In the genomic region with DNA sequence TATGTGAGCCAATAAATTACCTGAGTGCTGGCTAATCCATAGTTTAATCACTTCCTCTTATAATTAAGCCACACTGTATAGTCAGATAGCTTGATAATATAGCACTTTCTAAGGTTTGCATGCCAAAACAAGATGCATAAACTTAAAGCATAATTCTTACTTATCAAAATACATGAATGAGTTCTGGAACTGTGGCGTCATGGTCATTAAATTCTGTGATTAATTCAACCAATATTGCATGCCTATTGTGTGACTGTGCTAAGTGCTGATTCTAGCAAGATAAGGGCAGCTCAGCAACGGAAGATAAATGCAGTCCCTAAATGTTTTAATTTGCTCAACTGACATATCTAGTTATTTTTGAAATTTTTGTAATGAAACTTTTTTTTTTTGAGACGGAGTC, we compare ENCODE assay signal across 21 cellular contexts. TPM values are rescaled to one million over a fixed set of nuclear protein-coding genes. Genes with fewer than 3 reads are reported as not detected.
DNase-seq lines count a peak whose midpoint lies in the region; TF ChIP-seq lines count a peak whose summit lies in the region.
"Had no signal": no experiment of that assay in that cellular context is flagged by ENCODE, and none has a peak within 500 bp of the region (broad histone marks: within the 10 kb centered on the region; RNA-seq: fewer than 3 reads in every experiment).

No MANE protein-coding gene starts in this region.

- no peaks in the 10 kb centered on the region for H3K9me3 ChIP-seq in ascending aorta
- H3K9me3 ChIP-seq: BE2C, neutrophil, right lobe of liver, testis had no signal

- no peaks in the 10 kb centered on the region for H3K9me3 Mint-ChIP-seq in activated CD4-positive, alpha-beta memory T cell treated with anti-CD3 and anti-CD28 coated beads for 36 hours
- no peaks in the 10 kb centered on the region for H3K9me3 Mint-ChIP-seq in osteocyte (ENCODE audit: unreplicated experiment)
- H3K9me3 Mint-ChIP-seq: T-helper 1 cell treated with Interleukin-12 subunit alpha and Interleukin-12 subunit beta and Interleukin-4 antibody, amounts not matched to agents 30 μg/mL and 1 μg/mL, for 36 hours had no signal

- H3K36me3 ChIP-seq in BJ (ENCODE audit: control insufficient read depth, insufficient read depth, low read length), result no peaks in the 10 kb centered on the region
- H3K36me3 ChIP-seq in ascending aorta, result no peaks in the 10 kb centered on the region
- H3K36me3 ChIP-seq: BE2C, neutrophil, right lobe of liver had no signal

- no peak overlapping the region for H3K4me3 Mint-ChIP-seq in activated CD4-positive, alpha-beta memory T cell treated with anti-CD3 and anti-CD28 coated beads for 36 hours
- H3K4me3 Mint-ChIP-seq in osteocyte (ENCODE audit: unreplicated experiment), result no peak overlapping the region
- H3K4me3 Mint-ChIP-seq: T-helper 1 cell treated with Interleukin-12 subunit alpha and Interleukin-12 subunit beta and Interleukin-4 antibody, amounts not matched to agents 30 μg/mL and 1 μg/mL, for 36 hours had no signal

- no peak overlapping the region for H3K27ac Mint-ChIP-seq in activated CD4-positive, alpha-beta memory T cell treated with anti-CD3 and anti-CD28 coated beads for 36 hours
- no peak overlapping the region for H3K27ac Mint-ChIP-seq in osteocyte (ENCODE audit: unreplicated experiment)
- H3K27ac Mint-ChIP-seq: T-helper 1 cell treated with Interleukin-12 subunit alpha and Interleukin-12 subunit beta and Interleukin-4 antibody, amounts not matched to agents 30 μg/mL and 1 μg/mL, for 36 hours had no signal

- CTCF ChIA-PET in BJ (lab: Yijun Ruan, JAX), result interaction anchor here (1.3 to 1.6 kb wide), 2 partner anchors 10 to 85 kb away, joined by 4 read pairs; no protein-coding TSS in a partner anchor
- CTCF ChIA-PET in activated CD4-positive, alpha-beta memory T cell treated with anti-CD3 and anti-CD28 coated beads for 36 hours (lab: Charles Lee), result interaction anchor here (0.5 kb wide), 1 partner anchor 44 kb away, joined by 3 read pairs; no protein-coding TSS in a partner anchor

- DNase-seq in BJ (ENCODE audit: low read depth) (peak; percentile 77), HS-5 (ENCODE audit: low read depth) (peak; percentile 69), astrocyte of the cerebellum (ENCODE audit: low read depth) (peak; percentile 36), glomerular visceral epithelial cell (ENCODE audit: extremely low spot score) (peak; percentile 23), ascending aorta (ENCODE audit: low spot score in 2 of 2) (no peak), osteocyte (ENCODE audit: extremely low spot score, unreplicated experiment) (no peak), AG08396 (ENCODE audit: low spot score) (no peak)
- DNase-seq in activated CD4-positive, alpha-beta memory T cell treated with anti-CD3 and anti-CD28 coated beads for 36 hours, result no peak
- DNase-seq: activated effector memory CD4-positive, alpha-beta T cell treated with Interleukin-2 at 50 U/mL for 16 hours; amniotic stem cell; BE2C; DMS 273 treated with DMSO at 0.1 percent for 48 hours; NCI-H1105 treated with DMSO at 0.1 percent for 48 hours; NCI-H2171 treated with DMSO at 0.1 percent for 48 hours; right lobe of liver; Right ventricle myocardium superior; stimulated activated CD4-positive, alpha-beta T cell treated with anti-CD3 and anti-CD28 coated beads, Interleukin-2, amount 100 ng/mL, for 48 hours; testis had no signal

- in situ Hi-C loops in astrocyte of the cerebellum (cut with HindIII; ENCODE audit: low sequenced_read_pairs), result no loop called here

- no peaks in the 10 kb centered on the region for H3K36me3 Mint-ChIP-seq in activated CD4-positive, alpha-beta memory T cell treated with anti-CD3 and anti-CD28 coated beads for 36 hours
- no peaks in the 10 kb centered on the region for H3K36me3 Mint-ChIP-seq in osteocyte (ENCODE audit: unreplicated experiment)

- no peaks in the 10 kb centered on the region for H3K4me1 Mint-ChIP-seq in activated CD4-positive, alpha-beta memory T cell treated with anti-CD3 and anti-CD28 coated beads for 36 hours (ENCODE audit: low read depth)
- H3K4me1 Mint-ChIP-seq in osteocyte (ENCODE audit: unreplicated experiment), result no peaks in the 10 kb centered on the region

- H3K4me3 ChIP-seq in BJ (ENCODE audit: low read depth, low read length), result no peak overlapping the region
- H3K4me3 ChIP-seq in astrocyte of the cerebellum (ENCODE audit: low read depth, low read length), result no peak overlapping the region
- H3K4me3 ChIP-seq in ascending aorta, result no peak overlapping the region
- H3K4me3 ChIP-seq: K562, right lobe of liver, testis had no signal

- intact Hi-C loops in activated CD4-positive, alpha-beta memory T cell treated with anti-CD3 and anti-CD28 coated beads for 36 hours (cut with micrococcal nuclease), result no loop called here
- intact Hi-C loops in ascending aorta (cut with DNase I), result no loop called here

- peaks cover 7% of the 10 kb centered on the region for H3K27me3 Mint-ChIP-seq in activated CD4-positive, alpha-beta memory T cell treated with anti-CD3 and anti-CD28 coated beads for 36 hours
- H3K27me3 Mint-ChIP-seq in osteocyte (ENCODE audit: unreplicated experiment), result peaks cover 3% of the 10 kb centered on the region

- TF ChIP-seq CTCF in BJ (IDR thresholded peaks at IDR 0.05; ENCODE audit: insufficient read depth, low read depth, low read length) (no peak), astrocyte of the cerebellum (IDR thresholded peaks at IDR 0.05; ENCODE audit: low read depth, low read length, missing control alignments) (no peak), ascending aorta (IDR thresholded peaks at IDR 0.05) (no peak), osteocyte (IDR thresholded peaks at IDR 0.05) (no peak)

- no peaks in the 10 kb centered on the region for H3K4me1 ChIP-seq in ascending aorta
- H3K4me1 ChIP-seq: BE2C, right lobe of liver, testis had no signal

- H3K27ac ChIP-seq in ascending aorta, result no peak overlapping the region
- H3K27ac ChIP-seq: neutrophil, right lobe of liver, testis had no signal

- H3K27me3 ChIP-seq in BJ (ENCODE audit: control insufficient read depth, insufficient read depth, low read length), result peaks cover 2% of the 10 kb centered on the region; the same call in 1 of the 2 replicates
- H3K27me3 ChIP-seq in ascending aorta, result no peaks in the 10 kb centered on the region
- H3K27me3 ChIP-seq: neutrophil, right lobe of liver, testis had no signal

- POLR2A ChIA-PET in BJ (lab: Charles Lee), result no interaction called here
- POLR2A ChIA-PET in activated CD4-positive, alpha-beta memory T cell treated with anti-CD3 and anti-CD28 coated beads for 36 hours (lab: Charles Lee), result no interaction called here

RNA-seq across cellular contexts. Expression of a gene that starts 29.7 kb away (rescaled TPM):
- 0.91 and 1.0 TPM in 2 replicates for polyA plus RNA-seq in BJ (2011; rRNA removed)
- 0.62 and 0.81 TPM in 2 replicates for polyA minus RNA-seq in BJ (2011; rRNA and poly(A)+ RNA removed)
- total RNA-seq in activated CD4-positive, alpha-beta memory T cell treated with anti-CD3 and anti-CD28 coated beads for 36 hours, result under 1 TPM; 0.29 to 0.43 TPM
- not detected for total RNA-seq in ascending aorta
- not detected in 2 replicates for total RNA-seq in osteocyte

RNA-seq across cellular contexts. Expression of a gene that starts 36.3 kb away (rescaled TPM):
- polyA plus RNA-seq in BJ (2011; rRNA removed), result 0.09 and 0.13 TPM in 2 replicates
- polyA minus RNA-seq in BJ (2011; rRNA and poly(A)+ RNA removed), result 0.19 TPM in 1 of 2 replicates, not detected in the other
- total RNA-seq in activated CD4-positive, alpha-beta memory T cell treated with anti-CD3 and anti-CD28 coated beads for 36 hours, result not detected
- total RNA-seq in ascending aorta (36.5 TPM), osteocyte (not detected in 2 replicates)
- total RNA-seq: K562 had no signal

Comparison
In these comparisons a context has a peak if more than half of its experiments do, and no peak if none do; other contexts are left out.
1. DNase-seq: peak in BJ (single experiment), HS-5 (single experiment), astrocyte of the cerebellum (single experiment) and glomerular visceral epithelial cell (single experiment); none in activated CD4-positive, alpha-beta memory T cell treated with anti-CD3 and anti-CD28 coated beads for 36 hours (single experiment), ascending aorta (0 of 2), osteocyte (single experiment) and AG08396 (single experiment).
2. RNA of a gene that starts 36.3 kb away (total RNA-seq): 36.5 TPM in ascending aorta (single experiment); not detected in activated CD4-positive, alpha-beta memory T cell treated with anti-CD3 and anti-CD28 coated beads for 36 hours and not detected in osteocyte; every median in the first group is over 10 times any median in the second.